Comparison of ENCODE assay signal across 17 cellular contexts in genomic region chr16:16133943-16134604, GRCh38.
DNase-seq lines count a peak whose midpoint lies in the region; ATAC-seq and TF ChIP-seq lines count a peak whose summit lies in the region.
"Had no signal": no experiment of that assay in that cellular context is flagged by ENCODE, and none has a peak within 500 bp of the region (broad histone marks: within the 10 kb centered on the region; RNA-seq: fewer than 3 reads in every experiment).

No MANE protein-coding gene starts in this region.

- CTCF ChIA-PET in IMR-90 (lab: Yijun Ruan, JAX) = no interaction called here

- H4K20me1 ChIP-seq in IMR-90 (ENCODE audit: insufficient read depth, low read length) = no peaks in the 10 kb centered on the region

- H4K8ac ChIP-seq in IMR-90 (ENCODE audit: low read depth in 2 of 2, low read length in 2 of 2) = no peak overlapping the region

- H3K36me3 Mint-ChIP-seq in activated T-cell treated with anti-CD3 and anti-CD28 coated beads, Interleukin-2, amount 50 U/mL, for 24 hours (ENCODE audit: low read depth) = peaks cover 94% of the 10 kb centered on the region
- peaks cover 75% of the 10 kb centered on the region for H3K36me3 Mint-ChIP-seq in stimulated activated memory B cell treated with anti-CD40 and anti-IgM and Interleukin-4, amounts not matched to agents 10 μg/mL and 1 μg/mL and 100 μg/mL, for 72 hours

- TF ChIP-seq RAD21 in IMR-90 (IDR thresholded peaks at IDR 0.05; ENCODE audit: low read length) = no peak

- no peak overlapping the region for H3K9ac ChIP-seq in IMR-90 (ENCODE audit: low read depth, low read length)

- H2BK15ac ChIP-seq in IMR-90 (ENCODE audit: low read depth, low read length) = no peak overlapping the region

- no peak overlapping the region for H2BK120ac ChIP-seq in IMR-90 (ENCODE audit: low read depth, low read length)

- H4K91ac ChIP-seq in IMR-90 (ENCODE audit: insufficient read depth, low read depth, low read length) = no peak overlapping the region

- H2BK20ac ChIP-seq in IMR-90 (ENCODE audit: low read depth, low read length) = no peak overlapping the region

- H3K4ac ChIP-seq in IMR-90 (ENCODE audit: low read depth, low read length) = no peak overlapping the region

- H3K79me1 ChIP-seq in IMR-90 (ENCODE audit: low read depth in 1 of 2, low read length in 2 of 2) = peaks cover 27 to 42% of the 10 kb centered on the region in 2 experiments

- intact Hi-C loops in IMR-90 (cut with micrococcal nuclease) = no loop called here

- H2BK5ac ChIP-seq in IMR-90 (ENCODE audit: low read depth, low read length, poor library complexity, severe bottlenecking) = no peak overlapping the region

- H3K4me2 ChIP-seq in IMR-90 (ENCODE audit: low read depth, low read length) = no peak overlapping the region

- no peak overlapping the region for H3K18ac ChIP-seq in IMR-90 (ENCODE audit: low read depth, low read length)

- DNase-seq in activated T-cell treated with anti-CD3 and anti-CD28 coated beads, Interleukin-2, amount 50 U/mL, for 24 hours = no peak
- DNase-seq in activated T-cell treated with anti-CD3 and anti-CD28 coated beads for 4 hours (no peak), IMR-90 (no peak), fibroblast of villous mesenchyme (ENCODE audit: low read depth) (peak; percentile 21), renal cortical epithelial cell (ENCODE audit: low read depth) (peak; percentile 16), NCI-H774 (lab: John Stamatoyannopoulos, UW) (no peak), NCI-H1930 (lab: John Stamatoyannopoulos, UW) (no peak)
- DNase-seq: HCEC 1CT; NCI-H146; NCI-H2107; NCI-H345; NCI-H526 treated with DMSO at 0.1 percent for 48 hours; NK-92 treated with Interleukin-12 subunit alpha and Interleukin-12 subunit beta, amount 100 ng/mL, for 24 hours; OCI-M1; RPMI8226 had no signal

- no peak overlapping the region for H2AK9ac ChIP-seq in IMR-90 (replicated peaks; ENCODE audit: low read depth, low read length, poor library complexity)

- H3K4me1 Mint-ChIP-seq in activated T-cell treated with anti-CD3 and anti-CD28 coated beads, Interleukin-2, amount 50 U/mL, for 24 hours (ENCODE audit: low read depth) = no peaks in the 10 kb centered on the region
- no peaks in the 10 kb centered on the region for H3K4me1 Mint-ChIP-seq in stimulated activated memory B cell treated with anti-CD40 and anti-IgM and Interleukin-4, amounts not matched to agents 10 μg/mL and 1 μg/mL and 100 μg/mL, for 72 hours

- H3K9me3 ChIP-seq in IMR-90 (ENCODE audit: control insufficient read depth, insufficient read depth, low read length) = no peaks in the 10 kb centered on the region

- POLR2A ChIA-PET in IMR-90 (lab: Charles Lee; ENCODE audit: unreplicated experiment) = no interaction called here

- peak overlapping the region; percentile 42 for H3K27ac Mint-ChIP-seq in activated T-cell treated with anti-CD3 and anti-CD28 coated beads, Interleukin-2, amount 50 U/mL, for 24 hours
- no peak overlapping the region for H3K27ac Mint-ChIP-seq in stimulated activated memory B cell treated with anti-CD40 and anti-IgM and Interleukin-4, amounts not matched to agents 10 μg/mL and 1 μg/mL and 100 μg/mL, for 72 hours

- BruUV-seq in IMR-90 (replicated peaks; lab: Mats Ljungman, UMichigan) = no TSS peak

- H3K27me3 ChIP-seq in IMR-90 (ENCODE audit: control insufficient read depth, insufficient read depth, low read length) = no peaks in the 10 kb centered on the region

- no peak for ATAC-seq in IMR-90 (ENCODE audit: low read depth)
- ATAC-seq in stimulated activated memory B cell treated with anti-CD40 and anti-IgM and Interleukin-4, amounts not matched to agents 10 μg/mL and 1 μg/mL and 100 μg/mL, for 72 hours = no peak

- no peak overlapping the region for H3K14ac ChIP-seq in IMR-90 (replicated peaks; ENCODE audit: low read depth, low read length)

- no peak overlapping the region for H3K56ac ChIP-seq in IMR-90 (ENCODE audit: extremely low read depth, insufficient read depth, low read length)

- TF ChIP-seq POLR2A in IMR-90 (IDR thresholded peaks at IDR 0.05; ENCODE audit: low read depth, low read length) = no peak

- in situ Hi-C loops in IMR-90 (cut with MboI; ENCODE audit: low sequenced_read_pairs) = no loop called here

- no peak overlapping the region for H4K5ac ChIP-seq in IMR-90 (ENCODE audit: low read depth, low read length)

- dilution Hi-C loops in IMR-90 (cut with HindIII; ENCODE audit: low sequenced_read_pairs, unreplicated experiment) = no loop called here

- no peak for TF ChIP-seq CTCF in IMR-90 (conservative IDR thresholded peaks at IDR 0.05; ENCODE audit: low read depth, low read length)
- no peak for TF ChIP-seq CTCF in fibroblast of villous mesenchyme (IDR thresholded peaks at IDR 0.05; ENCODE audit: insufficient read depth, low read depth, low read length)

- H3K9me1 ChIP-seq in IMR-90 (ENCODE audit: insufficient read depth, low read length) = no peaks in the 10 kb centered on the region; the same call in 1 of the 2 replicates

- no peak overlapping the region for H3K23ac ChIP-seq in IMR-90 (ENCODE audit: low read depth, low read length)

- H3K4me3 ChIP-seq in IMR-90 (ENCODE audit: insufficient read depth, low read depth, low read length) (no peak overlapping the region), fibroblast of villous mesenchyme (ENCODE audit: low read depth, low read length) (no peak overlapping the region)

- H3K27me3 Mint-ChIP-seq in activated T-cell treated with anti-CD3 and anti-CD28 coated beads, Interleukin-2, amount 50 U/mL, for 24 hours = no peaks in the 10 kb centered on the region
- H3K27me3 Mint-ChIP-seq in stimulated activated memory B cell treated with anti-CD40 and anti-IgM and Interleukin-4, amounts not matched to agents 10 μg/mL and 1 μg/mL and 100 μg/mL, for 72 hours = no peaks in the 10 kb centered on the region

- H3K9me3 Mint-ChIP-seq in activated T-cell treated with anti-CD3 and anti-CD28 coated beads, Interleukin-2, amount 50 U/mL, for 24 hours = no peaks in the 10 kb centered on the region
- H3K9me3 Mint-ChIP-seq in stimulated activated memory B cell treated with anti-CD40 and anti-IgM and Interleukin-4, amounts not matched to agents 10 μg/mL and 1 μg/mL and 100 μg/mL, for 72 hours = no peaks in the 10 kb centered on the region

- H2AK5ac ChIP-seq in IMR-90 (ENCODE audit: low read depth, low read length) = no peak overlapping the region

- peaks cover 84% of the 10 kb centered on the region for H3K36me3 ChIP-seq in IMR-90 (ENCODE audit: control insufficient read depth, insufficient read depth, low read length)

- no peak overlapping the region for H2AFZ ChIP-seq in IMR-90 (replicated peaks; ENCODE audit: low read length, poor library complexity)

- H3K4me3 Mint-ChIP-seq in activated T-cell treated with anti-CD3 and anti-CD28 coated beads, Interleukin-2, amount 50 U/mL, for 24 hours = no peak overlapping the region
- H3K4me3 Mint-ChIP-seq in stimulated activated memory B cell treated with anti-CD40 and anti-IgM and Interleukin-4, amounts not matched to agents 10 μg/mL and 1 μg/mL and 100 μg/mL, for 72 hours = no peak overlapping the region

- WGBS in IMR-90 (ENCODE audit: extremely low coverage in 2 of 2, insufficient read length in 1 of 2), 2 experiments = 80% methylated on average over 1 of the region's 21 CpGs; no CpG with 5 or more reads in 1 of the 2 experiments

- H3K27ac ChIP-seq in IMR-90 (ENCODE audit: insufficient read depth, low read length) = no peak overlapping the region; the same call in 1 of the 2 replicates
- H3K27ac ChIP-seq: C4-2B had no signal

- H3K4me1 ChIP-seq in IMR-90 (ENCODE audit: control insufficient read depth, insufficient read depth, low read length) = 0 out of 2 replicates have a peak, but pooled peaks cover 2% of the 10 kb centered on the region

TF ChIP-seq in IMR-90, 13 proteins besides CTCF, POLR2A, EP300 and RAD21:
- TF ChIP-seq NFE2L2 (IDR thresholded peaks at IDR 0.05; ENCODE audit: low read depth, low read length) (peak; percentile 71), SMC3 (IDR thresholded peaks at IDR 0.05; ENCODE audit: low read depth, low read length) (no peak), ELK1 (IDR thresholded peaks at IDR 0.05; ENCODE audit: borderline replicate concordance, low read depth, low read length) (no peak), MAFK (IDR thresholded peaks at IDR 0.05; ENCODE audit: low read depth, low read length) (no peak), USF2 (IDR thresholded peaks at IDR 0.05; ENCODE audit: low read depth, low read length) (no peak)

Comparison
In these comparisons a context has a peak if more than half of its experiments do, and no peak if none do; other contexts are left out.
1. DNase-seq: peak in fibroblast of villous mesenchyme (single experiment) and renal cortical epithelial cell (single experiment); none in activated T-cell treated with anti-CD3 and anti-CD28 coated beads, Interleukin-2, amount 50 U/mL, for 24 hours (single experiment), activated T-cell treated with anti-CD3 and anti-CD28 coated beads for 4 hours (single experiment), IMR-90 (single experiment), NCI-H774 (single experiment) and NCI-H1930 (0 of 2).